In the genomic region with DNA sequence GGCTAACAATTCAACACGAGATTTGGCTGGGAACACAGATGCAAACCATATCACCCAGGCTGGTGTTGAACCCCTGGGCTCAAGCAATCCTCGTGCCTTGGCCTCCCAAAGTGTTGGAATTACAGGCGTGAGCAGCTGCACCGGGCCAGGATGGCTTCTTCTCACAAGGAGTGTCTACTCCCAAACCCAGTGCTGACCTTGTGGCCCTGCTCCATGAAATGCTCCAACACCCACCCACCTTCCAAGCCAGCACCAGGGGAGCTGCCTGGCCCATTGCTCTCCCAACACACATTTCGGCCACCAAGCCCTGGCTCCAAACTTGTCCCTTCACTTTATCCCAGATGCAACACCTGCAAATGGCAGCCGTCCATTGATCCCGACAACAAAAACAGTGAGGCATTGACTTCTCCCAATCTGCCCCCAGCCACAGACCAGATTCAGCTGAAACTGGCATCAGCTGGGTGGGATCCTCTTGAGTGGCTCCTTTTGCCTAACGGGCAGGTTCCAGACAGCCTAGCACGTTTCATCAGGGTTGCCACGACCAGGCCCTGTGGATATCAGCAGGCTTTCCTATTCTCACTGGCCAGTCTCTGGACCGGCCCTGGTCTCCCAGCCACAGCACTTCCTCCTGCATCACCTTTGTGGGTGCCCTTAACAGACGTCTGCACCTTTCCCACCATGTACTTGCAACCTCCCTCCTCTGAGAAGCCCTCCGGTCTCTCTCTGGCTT, we compare ENCODE assay signal across 14 cellular contexts.
DNase-seq lines count a peak whose midpoint lies in the region; ATAC-seq and TF ChIP-seq lines count a peak whose summit lies in the region.
"Had no signal": no experiment of that assay in that cellular context is flagged by ENCODE, and none has a peak within 500 bp of the region (broad histone marks: within the 10 kb centered on the region; RNA-seq: fewer than 3 reads in every experiment).

No MANE protein-coding gene starts in this region.

- H3K27ac ChIP-seq in OCI-LY7 (ENCODE audit: low read depth, low read length, poor library complexity, severe bottlenecking): no peak overlapping the region
- H3K27ac ChIP-seq: KMS-11 had no signal

- no peaks in the 10 kb centered on the region for H3K9me3 Mint-ChIP-seq in Caco-2 (ENCODE audit: unreplicated experiment)
- no peaks in the 10 kb centered on the region for H3K9me3 Mint-ChIP-seq in stimulated activated effector memory CD8-positive, alpha-beta T cell treated with anti-CD3 and anti-CD28 coated beads, Interleukin-12 subunit alpha, Interleukin-12 subunit beta, amount 100 ng/mL, for 72 hours

- TF ChIP-seq CTCF in Caco-2 (IDR thresholded peaks at IDR 0.05; ENCODE audit: insufficient read depth in 1 of 2, low read depth in 1 of 2, low read length in 1 of 2, severe bottlenecking in 1 of 2, unreplicated experiment in 1 of 2) (no peak), OCI-LY7 (conservative IDR thresholded peaks at IDR 0.05; ENCODE audit: low read length) (no peak)

- no peak overlapping the region for H3K4me3 Mint-ChIP-seq in Caco-2 (ENCODE audit: unreplicated experiment)
- H3K4me3 Mint-ChIP-seq in stimulated activated effector memory CD8-positive, alpha-beta T cell treated with anti-CD3 and anti-CD28 coated beads, Interleukin-12 subunit alpha, Interleukin-12 subunit beta, amount 100 ng/mL, for 72 hours: no peak overlapping the region

- H3K4me2 ChIP-seq in OCI-LY7 (ENCODE audit: low read length): 0 out of 2 replicates have a peak overlapping the region, but pooled peaks have one; percentile 37
- H3K4me2 ChIP-seq: KMS-11 had no signal

- peak overlapping the region; percentile 48 for H3K27ac Mint-ChIP-seq in Caco-2 (ENCODE audit: unreplicated experiment)
- peak overlapping the region; percentile 27 for H3K27ac Mint-ChIP-seq in stimulated activated effector memory CD8-positive, alpha-beta T cell treated with anti-CD3 and anti-CD28 coated beads, Interleukin-12 subunit alpha, Interleukin-12 subunit beta, amount 100 ng/mL, for 72 hours

- peaks cover 8% of the 10 kb centered on the region for H3K27me3 Mint-ChIP-seq in Caco-2 (ENCODE audit: insufficient read depth, unreplicated experiment)

- H3K4me3 ChIP-seq in Caco-2 (ENCODE audit: low read depth, low read length): no peak overlapping the region
- no peak overlapping the region for H3K4me3 ChIP-seq in OCI-LY7 (ENCODE audit: low read depth, low read length, poor library complexity, severe bottlenecking)

- H4K20me1 ChIP-seq in OCI-LY7 (ENCODE audit: insufficient read depth, low read length): no peaks in the 10 kb centered on the region

- BruUV-seq in Caco-2 (replicated peaks; lab: Mats Ljungman, UMichigan) (no TSS peak), OCI-LY7 (replicated peaks; lab: Mats Ljungman, UMichigan) (no TSS peak)

- CTCF ChIA-PET in Caco-2 (lab: Charles Lee) (no interaction called here), OCI-LY7 (lab: Charles Lee; ENCODE audit: unreplicated experiment) (no interaction called here)

- no peak for ATAC-seq in stimulated activated effector memory CD8-positive, alpha-beta T cell treated with anti-CD3 and anti-CD28 coated beads, Interleukin-12 subunit alpha, Interleukin-12 subunit beta, amount 100 ng/mL, for 72 hours
- ATAC-seq: HepG2 had no signal

- POLR2A ChIA-PET in Caco-2 (lab: Charles Lee): no interaction called here
- POLR2A ChIA-PET in OCI-LY7 (lab: Charles Lee): interaction anchor here (0.5 to 1.7 kb wide), 2 partner anchors 139 to 256 kb away, joined by 3 to 5 read pairs; no protein-coding TSS in a partner anchor

- intact Hi-C loops in Caco-2 (cut with micrococcal nuclease; ENCODE audit: unreplicated experiment) (no loop called here), OCI-LY7 (cut with micrococcal nuclease; ENCODE audit: unreplicated experiment) (no loop called here)

- H3K36me3 Mint-ChIP-seq in Caco-2 (ENCODE audit: insufficient read depth, unreplicated experiment): no peaks in the 10 kb centered on the region
- no peaks in the 10 kb centered on the region for H3K36me3 Mint-ChIP-seq in stimulated activated effector memory CD8-positive, alpha-beta T cell treated with anti-CD3 and anti-CD28 coated beads, Interleukin-12 subunit alpha, Interleukin-12 subunit beta, amount 100 ng/mL, for 72 hours

- H3K4me1 Mint-ChIP-seq in Caco-2 (ENCODE audit: low read depth, unreplicated experiment): peaks cover 7% of the 10 kb centered on the region
- H3K4me1 Mint-ChIP-seq in stimulated activated effector memory CD8-positive, alpha-beta T cell treated with anti-CD3 and anti-CD28 coated beads, Interleukin-12 subunit alpha, Interleukin-12 subunit beta, amount 100 ng/mL, for 72 hours: peaks cover 46% of the 10 kb centered on the region

- H2AFZ ChIP-seq in OCI-LY7 (ENCODE audit: low read length): peak overlapping the region; percentile 92; the same call in 1 of the 2 replicates

- no peaks in the 10 kb centered on the region for H3K9me3 ChIP-seq in Caco-2
- H3K9me3 ChIP-seq in OCI-LY7 (ENCODE audit: low read length): no peaks in the 10 kb centered on the region
- H3K9me3 ChIP-seq: BE2C had no signal

- DNase-seq in Caco-2: no peak
- DNase-seq in OCI-LY7 (ENCODE audit: low spot score): no peak
- peak; percentile 83 for DNase-seq in mesenteric fat pad (ENCODE audit: low spot score)
- DNase-seq in stimulated activated effector memory CD8-positive, alpha-beta T cell treated with anti-CD3 and anti-CD28 coated beads, Interleukin-12 subunit alpha, Interleukin-12 subunit beta, amount 100 ng/mL, for 72 hours (ENCODE audit: low spot score in 2 of 2): no peak
- no peak for DNase-seq in T1000 (lab: John Stamatoyannopoulos, UW)
- DNase-seq in HUDEP-2 (lab: John Stamatoyannopoulos, UW; ENCODE audit: unreplicated experiment in 76 of 76): no peak
- DNase-seq in OCI-M2 (lab: John Stamatoyannopoulos, UW; ENCODE audit: unreplicated experiment): no peak
- DNase-seq: BE2C, DMS 273 treated with DMSO at 0.1 percent for 48 hours, MM.1S, NCI-H2029, NCI-H510A had no signal

- H3K27me3 ChIP-seq in Caco-2 (replicated peaks; ENCODE audit: control insufficient read depth, insufficient read depth, low read length): no peaks in the 10 kb centered on the region
- H3K27me3 ChIP-seq: BE2C had no signal

- no peaks in the 10 kb centered on the region for H3K79me2 ChIP-seq in OCI-LY7 (ENCODE audit: insufficient read depth, low read depth, low read length)

- no peaks in the 10 kb centered on the region; the same call in 1 of the 2 replicates for H3K4me1 ChIP-seq in Caco-2
- H3K4me1 ChIP-seq in OCI-LY7 (ENCODE audit: insufficient read depth, low read length, poor library complexity, severe bottlenecking): peaks cover 46% of the 10 kb centered on the region
- H3K4me1 ChIP-seq: BE2C had no signal

- H3K9me2 ChIP-seq in OCI-LY7 (ENCODE audit: insufficient read depth, low read length): no peaks in the 10 kb centered on the region

- H3K36me3 ChIP-seq in Caco-2 (ENCODE audit: control insufficient read depth, insufficient read depth, low read length) (no peaks in the 10 kb centered on the region), OCI-LY7 (ENCODE audit: insufficient read depth, low read length) (no peaks in the 10 kb centered on the region)
- H3K36me3 ChIP-seq: BE2C had no signal
